In genomic region chr16:85980686-85981085, GRCh38 we compare ENCODE assay signal across 21 cellular contexts.
DNase-seq lines count a peak whose midpoint lies in the region; ATAC-seq and TF ChIP-seq lines count a peak whose summit lies in the region.
"Had no signal": no experiment of that assay in that cellular context is flagged by ENCODE, and none has a peak within 500 bp of the region (broad histone marks: within the 10 kb centered on the region; RNA-seq: fewer than 3 reads in every experiment).

No MANE protein-coding gene starts in this region.

- H3K79me2 ChIP-seq in trophoblast cell (ENCODE audit: control insufficient read depth, insufficient read depth, low read length, poor library complexity) = no peaks in the 10 kb centered on the region

- POLR2A ChIA-PET in HEK293 (lab: Yijun Ruan, JAX) = no interaction called here

- no peaks in the 10 kb centered on the region for H3K36me3 Mint-ChIP-seq in activated naive CD8-positive, alpha-beta T cell treated with anti-CD3 and anti-CD28 coated beads, Interleukin-2, amount 50 U/mL, for 24 hours (ENCODE audit: low read depth)
- H3K36me3 Mint-ChIP-seq in activated naive CD8-positive, alpha-beta T cell treated with anti-CD3 and anti-CD28 coated beads for 36 hours = no peaks in the 10 kb centered on the region
- H3K36me3 Mint-ChIP-seq in endothelial cell (ENCODE audit: low read depth, unreplicated experiment) = no peaks in the 10 kb centered on the region
- H3K36me3 Mint-ChIP-seq: CD4-positive, alpha-beta memory T cell had no signal

- H3K9ac ChIP-seq in trophoblast cell (ENCODE audit: low read length) = no peak overlapping the region
- H3K9ac ChIP-seq: BLaER1 had no signal

- H4K12ac ChIP-seq in trophoblast cell (ENCODE audit: low read depth, low read length) = no peak overlapping the region

- CTCF ChIA-PET in HEK293 (lab: Yijun Ruan, JAX) = interaction anchor here (1.6 to 4.7 kb wide), 2 partner anchors 161 to 167 kb away, joined by 3 to 53 read pairs; no protein-coding TSS in a partner anchor

- H3K9me3 ChIP-seq in HEK293 (ENCODE audit: control insufficient read depth, insufficient read depth, low read depth, low read length) = no peaks in the 10 kb centered on the region
- no peaks in the 10 kb centered on the region for H3K9me3 ChIP-seq in trophoblast cell (ENCODE audit: insufficient read depth, low read depth, low read length)
- H3K9me3 ChIP-seq: BLaER1 had no signal

- no peak overlapping the region for H3K14ac ChIP-seq in trophoblast cell (ENCODE audit: low read length)

- TF ChIP-seq CTCF in HEK293 (tag by site-specific recombination; IDR thresholded peaks at IDR 0.05) (no peak), endothelial cell (IDR thresholded peaks at IDR 0.05; ENCODE audit: unreplicated experiment) (no peak)

- H3K36me3 ChIP-seq in HEK293 (ENCODE audit: control insufficient read depth in 2 of 2, insufficient read depth in 1 of 2, low read length in 2 of 2) = no peaks in the 10 kb centered on the region
- no peaks in the 10 kb centered on the region for H3K36me3 ChIP-seq in trophoblast cell (ENCODE audit: control insufficient read depth in 1 of 2, insufficient read depth in 2 of 2, low read length in 2 of 2)
- H3K36me3 ChIP-seq: BLaER1 had no signal

- H3K18ac ChIP-seq in trophoblast cell (ENCODE audit: low read length) = no peak overlapping the region

- H3K4me3 ChIP-seq in HEK293 (ENCODE audit: low read depth, low read length) (no peak overlapping the region), trophoblast cell (ENCODE audit: low read depth, low read length) (no peak overlapping the region)
- H3K4me3 ChIP-seq: BLaER1, GM23338 had no signal

- H4K91ac ChIP-seq in trophoblast cell (ENCODE audit: low read depth, low read length) = no peak overlapping the region

- H3K79me1 ChIP-seq in trophoblast cell (ENCODE audit: low read length) = peaks cover 6% of the 10 kb centered on the region

- H3K27me3 ChIP-seq in trophoblast cell (ENCODE audit: insufficient read depth, low read length) = no peaks in the 10 kb centered on the region
- H3K27me3 ChIP-seq: BLaER1 had no signal

- no peak overlapping the region for H4K8ac ChIP-seq in trophoblast cell (ENCODE audit: low read depth, low read length)

- H2AFZ ChIP-seq in trophoblast cell (ENCODE audit: insufficient read depth, low read length, poor library complexity) = no peak overlapping the region
- H2AFZ ChIP-seq: GM23338 had no signal

- H3K9me3 Mint-ChIP-seq in activated naive CD8-positive, alpha-beta T cell treated with anti-CD3 and anti-CD28 coated beads, Interleukin-2, amount 50 U/mL, for 24 hours = no peaks in the 10 kb centered on the region
- no peaks in the 10 kb centered on the region for H3K9me3 Mint-ChIP-seq in activated naive CD8-positive, alpha-beta T cell treated with anti-CD3 and anti-CD28 coated beads for 36 hours
- no peaks in the 10 kb centered on the region for H3K9me3 Mint-ChIP-seq in endothelial cell (ENCODE audit: unreplicated experiment)
- H3K9me3 Mint-ChIP-seq: CD4-positive, alpha-beta memory T cell; H9; HFFc6 had no signal

- H3K27ac Mint-ChIP-seq in activated naive CD8-positive, alpha-beta T cell treated with anti-CD3 and anti-CD28 coated beads, Interleukin-2, amount 50 U/mL, for 24 hours = peak overlapping the region; percentile 0
- H3K27ac Mint-ChIP-seq in activated naive CD8-positive, alpha-beta T cell treated with anti-CD3 and anti-CD28 coated beads for 36 hours = no peak overlapping the region
- H3K27ac Mint-ChIP-seq in endothelial cell (ENCODE audit: unreplicated experiment) = peak overlapping the region; percentile 1
- H3K27ac Mint-ChIP-seq: GM23338, H9, HFFc6 had no signal

- H3K4me1 ChIP-seq in HEK293 (ENCODE audit: control insufficient read depth, insufficient read depth, low read length) (no peaks in the 10 kb centered on the region), trophoblast cell (ENCODE audit: control insufficient read depth in 1 of 2, insufficient read depth in 2 of 2, low read length in 2 of 2) (peaks cover 0 to 4% of the 10 kb centered on the region in 2 experiments)

- no peak overlapping the region for H3K4me2 ChIP-seq in trophoblast cell (ENCODE audit: low read length)
- H3K4me2 ChIP-seq: GM23338 had no signal

- H3K23ac ChIP-seq in trophoblast cell (ENCODE audit: low read length) = no peak overlapping the region

- no CpG with 5 or more reads among the region's 6 CpGs for WGBS in trophoblast cell (ENCODE audit: extremely low coverage, insufficient coverage, insufficient read length)

- no peak overlapping the region for H3K4me3 Mint-ChIP-seq in activated naive CD8-positive, alpha-beta T cell treated with anti-CD3 and anti-CD28 coated beads, Interleukin-2, amount 50 U/mL, for 24 hours
- H3K4me3 Mint-ChIP-seq in activated naive CD8-positive, alpha-beta T cell treated with anti-CD3 and anti-CD28 coated beads for 36 hours = no peak overlapping the region
- H3K4me3 Mint-ChIP-seq in endothelial cell (ENCODE audit: unreplicated experiment) = no peak overlapping the region
- H3K4me3 Mint-ChIP-seq: B cell; CD4-positive, alpha-beta memory T cell; GM23338; H9; HFFc6 had no signal

- peaks cover 45% of the 10 kb centered on the region for H3K4me1 Mint-ChIP-seq in activated naive CD8-positive, alpha-beta T cell treated with anti-CD3 and anti-CD28 coated beads, Interleukin-2, amount 50 U/mL, for 24 hours
- H3K4me1 Mint-ChIP-seq in activated naive CD8-positive, alpha-beta T cell treated with anti-CD3 and anti-CD28 coated beads for 36 hours = peaks cover 31% of the 10 kb centered on the region
- H3K4me1 Mint-ChIP-seq in endothelial cell (ENCODE audit: unreplicated experiment) = peaks cover 6% of the 10 kb centered on the region

- H2BK12ac ChIP-seq in trophoblast cell (ENCODE audit: low read length) = no peak overlapping the region

- no peak for ATAC-seq in activated naive CD8-positive, alpha-beta T cell treated with anti-CD3 and anti-CD28 coated beads, Interleukin-2, amount 50 U/mL, for 24 hours
- ATAC-seq: GM23338, HCT116 had no signal

- H3K27ac ChIP-seq in HEK293 (ENCODE audit: extremely low read depth, low read depth, low read length) (no peak overlapping the region), trophoblast cell (ENCODE audit: low read depth, low read length) (no peak overlapping the region)
- H3K27ac ChIP-seq: 22Rv1 had no signal

- H2BK5ac ChIP-seq in trophoblast cell (ENCODE audit: low read depth, low read length, poor library complexity) = no peak overlapping the region

- H2BK120ac ChIP-seq in trophoblast cell (ENCODE audit: insufficient read depth, low read length, poor library complexity) = no peak overlapping the region

- no peak overlapping the region for H3K4ac ChIP-seq in trophoblast cell (ENCODE audit: low read depth, low read length)

- H3K27me3 Mint-ChIP-seq in activated naive CD8-positive, alpha-beta T cell treated with anti-CD3 and anti-CD28 coated beads, Interleukin-2, amount 50 U/mL, for 24 hours = peaks cover 3% of the 10 kb centered on the region
- no peaks in the 10 kb centered on the region for H3K27me3 Mint-ChIP-seq in activated naive CD8-positive, alpha-beta T cell treated with anti-CD3 and anti-CD28 coated beads for 36 hours
- H3K27me3 Mint-ChIP-seq in endothelial cell (ENCODE audit: unreplicated experiment) = peaks cover 12% of the 10 kb centered on the region
- H3K27me3 Mint-ChIP-seq: B cell had no signal

- DNase-seq in activated naive CD8-positive, alpha-beta T cell treated with anti-CD3 and anti-CD28 coated beads, Interleukin-2, amount 50 U/mL, for 24 hours = no peak
- DNase-seq in activated naive CD8-positive, alpha-beta T cell treated with anti-CD3 and anti-CD28 coated beads for 36 hours = no peak
- DNase-seq in endothelial cell (ENCODE audit: low spot score) (no peak), trophoblast cell (peak; percentile 41 to 78), retina (no peak), MV-4-11 (lab: John Stamatoyannopoulos, UW) (no peak), activated gamma-delta T cell treated with Interleukin-2 at 50 U/mL for 16 hours (no peak)
- DNase-seq: Calu3; CD4-positive, alpha-beta memory T cell; COR-L47; DMS53; DMS79 treated with DMSO at 0.1 percent for 48 hours; GF-D8; H9; HFFc6 had no signal

- no peak overlapping the region for H2AK5ac ChIP-seq in trophoblast cell (ENCODE audit: low read length)

TF ChIP-seq in HEK293, 187 proteins besides CTCF, POLR2A, EP300 and RAD21:
- TF ChIP-seq ZNF513 (tag by site-specific recombination; IDR thresholded peaks at IDR 0.05) (peak; percentile 32; the same call in 1 of the 2 replicates), ZNF350 (tag by site-specific recombination; IDR thresholded peaks at IDR 0.05) (no peak)

Comparison
In these comparisons a context has a peak if more than half of its experiments do, and no peak if none do; other contexts are left out.
1. DNase-seq: peak in trophoblast cell (2 of 2); none in activated naive CD8-positive, alpha-beta T cell treated with anti-CD3 and anti-CD28 coated beads, Interleukin-2, amount 50 U/mL, for 24 hours (single experiment), activated naive CD8-positive, alpha-beta T cell treated with anti-CD3 and anti-CD28 coated beads for 36 hours (single experiment), endothelial cell (single experiment), retina (single experiment), MV-4-11 (single experiment) and activated gamma-delta T cell treated with Interleukin-2 at 50 U/mL for 16 hours (single experiment).